In the genomic region with DNA sequence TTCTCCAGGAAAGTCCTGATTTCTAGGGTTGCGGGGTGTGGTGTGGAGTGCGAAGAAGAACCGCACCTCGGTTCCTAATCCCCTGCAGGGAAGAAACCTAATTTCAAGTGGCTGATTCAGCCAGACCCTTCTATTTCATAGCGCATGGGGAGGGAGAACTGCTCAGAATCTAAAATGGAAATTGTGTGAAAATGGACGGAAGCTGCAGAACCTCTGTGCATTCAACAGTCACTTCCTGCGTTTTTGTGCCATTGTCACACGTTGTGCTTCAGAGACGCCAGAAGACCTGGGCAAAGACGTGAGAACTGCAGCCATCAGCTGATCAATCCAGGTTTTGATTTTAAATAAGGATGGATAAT, we compare ENCODE assay signal across 8 cellular contexts. TPM values are rescaled to one million over a fixed set of nuclear protein-coding genes. Genes with fewer than 3 reads are reported as not detected.
DNase-seq lines count a peak whose midpoint lies in the region; ATAC-seq and TF ChIP-seq lines count a peak whose summit lies in the region.

No MANE protein-coding gene starts in this region.

- DNase-seq in activated CD4-positive, alpha-beta T cell treated with anti-CD3 and anti-CD28 coated beads for 48 hours = peak; percentile 42
- DNase-seq in esophagus squamous epithelium (lab: John Stamatoyannopoulos, UW) = no peak
- DNase-seq in retinal pigment epithelial cell (ENCODE audit: low read depth) = no peak
- DNase-seq in DMS114 treated with DMSO at 0.1 percent for 48 hours (lab: John Stamatoyannopoulos, UW; ENCODE audit: unreplicated experiment) = no peak
- DNase-seq in hippocampal formation (lab: John Stamatoyannopoulos, UW) = no peak
- DNase-seq in 8988T = no peak

- H3K27me3 ChIP-seq in esophagus squamous epithelium = peaks cover 0 to 42% (median 0%) of the 10 kb centered on the region in 4 donors

- peak; percentile 27 for ATAC-seq in GM18861 (IDR thresholded peaks at IDR 0.05; ENCODE audit: unreplicated experiment)
- peak; percentile 25 for ATAC-seq in HG02870 (IDR thresholded peaks at IDR 0.05; ENCODE audit: unreplicated experiment)

- no peaks in the 10 kb centered on the region for H3K9me3 ChIP-seq in esophagus squamous epithelium

- TF ChIP-seq CTCF in esophagus squamous epithelium (IDR thresholded peaks at IDR 0.05) (no peak), retinal pigment epithelial cell (conservative IDR thresholded peaks at IDR 0.05; ENCODE audit: low read depth, low read length) (no peak)

- peaks cover 0 to 64% (median 9%) of the 10 kb centered on the region in 3 donors for H3K4me1 ChIP-seq in esophagus squamous epithelium

- H3K27ac ChIP-seq in esophagus squamous epithelium = peak overlapping the region in 3 of 4 donors; percentile 59 to 78 (median 70)

- no peaks in the 10 kb centered on the region for H3K36me3 ChIP-seq in esophagus squamous epithelium

- intact Hi-C loops in esophagus squamous epithelium (cut with DNase I) = no loop called here

- TF ChIP-seq POLR2A in esophagus squamous epithelium (IDR thresholded peaks at IDR 0.05) = no peak

- peak overlapping the region; percentile 56 to 78 (median 72) for H3K4me3 ChIP-seq in esophagus squamous epithelium
- peak overlapping the region; percentile 59 for H3K4me3 ChIP-seq in retinal pigment epithelial cell (ENCODE audit: low read length)

- WGBS in esophagus squamous epithelium, 2 donors = 21 to 50% methylated on average over 6 to 8 of the region's 10 CpGs

RNA-seq across cellular contexts. Expression of a gene that starts 1.2 kb away (rescaled TPM):
- 1 to 10 TPM; 3.8 to 4.4 (median 4.3) TPM for total RNA-seq in esophagus squamous epithelium

RNA-seq across cellular contexts. Expression of a gene that starts 18.6 kb away (rescaled TPM):
- 10 to 100 TPM in 1 of 4 donors, 1 to 10 TPM in 3; 3.1 to 14.5 (median 7.6) TPM for total RNA-seq in esophagus squamous epithelium
